Comparison of ENCODE assay signal across 16 cellular contexts in the genomic region with DNA sequence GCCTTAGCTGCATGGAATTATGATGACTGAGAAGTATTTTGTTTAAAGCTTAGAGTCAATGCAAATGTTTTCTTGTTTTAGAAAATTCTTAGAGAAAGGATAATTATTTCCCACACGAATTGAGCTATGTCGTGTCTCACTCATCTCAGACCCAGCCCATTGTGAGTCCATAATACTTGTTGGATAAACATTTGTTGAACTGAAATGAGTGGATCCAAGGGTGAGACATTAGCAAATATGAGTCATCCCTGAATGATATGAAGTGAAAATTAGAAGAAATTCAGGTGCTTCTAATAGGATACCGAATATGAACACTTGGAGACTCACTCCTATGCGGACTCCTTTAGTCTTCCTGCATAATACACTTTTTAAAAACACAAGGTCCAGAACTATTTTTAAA. TPM values are rescaled to one million over a fixed set of nuclear protein-coding genes. Genes with fewer than 3 reads are reported as not detected.
DNase-seq lines count a peak whose midpoint lies in the region; ATAC-seq and TF ChIP-seq lines count a peak whose summit lies in the region.
"Had no signal": no experiment of that assay in that cellular context is flagged by ENCODE, and none has a peak within 500 bp of the region (broad histone marks: within the 10 kb centered on the region; RNA-seq: fewer than 3 reads in every experiment).

No MANE protein-coding gene starts in this region.

- H4K20me1 ChIP-seq in osteoblast (ENCODE audit: insufficient read depth, low read length) = no peaks in the 10 kb centered on the region

- no peaks in the 10 kb centered on the region for H3K36me3 Mint-ChIP-seq in nephron progenitor cell (ENCODE audit: low read depth)
- H3K36me3 Mint-ChIP-seq: CD14-positive monocyte; CD8-positive, alpha-beta T cell had no signal

- no peaks in the 10 kb centered on the region for H3K36me3 ChIP-seq in osteoblast (ENCODE audit: insufficient read depth, low read length)

- H3K27me3 ChIP-seq in osteoblast (ENCODE audit: insufficient read depth, low read length) = no peaks in the 10 kb centered on the region

- H3K27ac ChIP-seq in osteoblast (ENCODE audit: low read depth, low read length) = no peak overlapping the region
- H3K27ac ChIP-seq: HL-60 had no signal

- no peaks in the 10 kb centered on the region for H3K4me1 ChIP-seq in osteoblast (ENCODE audit: insufficient read depth, low read length)
- H3K4me1 ChIP-seq: Caco-2 had no signal

- peaks cover 10% of the 10 kb centered on the region for H3K27me3 Mint-ChIP-seq in nephron progenitor cell (ENCODE audit: low read depth, poor library complexity)

- no peak overlapping the region for H3K4me2 ChIP-seq in osteoblast (ENCODE audit: insufficient read depth, low read length)
- H3K4me2 ChIP-seq: GM23338 had no signal

- TF ChIP-seq CTCF in epithelial cell of esophagus (IDR thresholded peaks at IDR 0.05; ENCODE audit: insufficient read depth, low read depth, low read length, missing control alignments) = no peak
- TF ChIP-seq CTCF in nephron progenitor cell (IDR thresholded peaks at IDR 0.05) = no peak
- no peak for TF ChIP-seq CTCF in osteoblast (IDR thresholded peaks at IDR 0.05; ENCODE audit: extremely low read depth, low read depth, low read length)

- DNase-seq in ELR (ENCODE audit: low read depth) (peak; percentile 13), NCI-H69 (lab: John Stamatoyannopoulos, UW) (peak; percentile 28), epithelial cell of esophagus (ENCODE audit: low read depth) (peak; percentile 55), nephron progenitor cell (no peak), NCI-H2107 treated with DMSO at 0.1 percent for 48 hours (lab: John Stamatoyannopoulos, UW; ENCODE audit: unreplicated experiment) (no peak), H4 (ENCODE audit: low spot score) (no peak), osteoblast (ENCODE audit: insufficient read length, low spot score, missing footprints) (no peak)
- DNase-seq: Caco-2; CD8-positive, alpha-beta T cell; DMS79; H9; KBM-7 had no signal

- peaks cover 25% of the 10 kb centered on the region for H3K4me1 Mint-ChIP-seq in nephron progenitor cell
- H3K4me1 Mint-ChIP-seq: H9 had no signal

- no peaks in the 10 kb centered on the region for H3K9me3 Mint-ChIP-seq in nephron progenitor cell
- H3K9me3 Mint-ChIP-seq: CD14-positive monocyte; CD8-positive, alpha-beta T cell; GM23338; H9 had no signal

- no peak overlapping the region for H2AFZ ChIP-seq in osteoblast (ENCODE audit: low read length)
- H2AFZ ChIP-seq: GM23338 had no signal

- no peaks in the 10 kb centered on the region for H3K79me2 ChIP-seq in osteoblast (ENCODE audit: insufficient read depth, low read length)

- H3K4me3 ChIP-seq in epithelial cell of esophagus (ENCODE audit: low read length) = no peak overlapping the region
- no peak overlapping the region for H3K4me3 ChIP-seq in osteoblast (ENCODE audit: insufficient read depth, low read length)
- H3K4me3 ChIP-seq: GM23338 had no signal

- H3K9me3 ChIP-seq in osteoblast (ENCODE audit: low read depth, low read length) = no peaks in the 10 kb centered on the region
- H3K9me3 ChIP-seq: Caco-2 had no signal

- ATAC-seq in HG03025 (IDR thresholded peaks at IDR 0.05; ENCODE audit: low FRiP score, unreplicated experiment) = no peak
- ATAC-seq: CD8-positive, alpha-beta T cell; GM23338 had no signal

- H3K27ac Mint-ChIP-seq in nephron progenitor cell = peak overlapping the region; percentile 95
- H3K27ac Mint-ChIP-seq: CD8-positive, alpha-beta T cell; GM23338; H9 had no signal

- H3K4me3 Mint-ChIP-seq in nephron progenitor cell = no peak overlapping the region
- H3K4me3 Mint-ChIP-seq: CD14-positive monocyte; CD8-positive, alpha-beta T cell; GM23338; H9 had no signal

RNA-seq across cellular contexts. Expression of a gene that starts 41.6 kb away (rescaled TPM):
- 0.33 and 1.2 TPM in 2 replicates for total RNA-seq in H4 (2014; rRNA removed; shearing (Covaris generic))
- total RNA-seq in osteoblast = 1.4 and 2.7 TPM in 2 replicates

Comparison
In these comparisons a context has a peak if more than half of its experiments do, and no peak if none do; other contexts are left out.
1. DNase-seq: peak in ELR (single experiment), NCI-H69 (single experiment) and epithelial cell of esophagus (single experiment); none in nephron progenitor cell (single experiment), NCI-H2107 treated with DMSO at 0.1 percent for 48 hours (single experiment), H4 (single experiment) and osteoblast (single experiment).